Comparison of ENCODE assay signal across 8 cellular contexts in the genomic region with DNA sequence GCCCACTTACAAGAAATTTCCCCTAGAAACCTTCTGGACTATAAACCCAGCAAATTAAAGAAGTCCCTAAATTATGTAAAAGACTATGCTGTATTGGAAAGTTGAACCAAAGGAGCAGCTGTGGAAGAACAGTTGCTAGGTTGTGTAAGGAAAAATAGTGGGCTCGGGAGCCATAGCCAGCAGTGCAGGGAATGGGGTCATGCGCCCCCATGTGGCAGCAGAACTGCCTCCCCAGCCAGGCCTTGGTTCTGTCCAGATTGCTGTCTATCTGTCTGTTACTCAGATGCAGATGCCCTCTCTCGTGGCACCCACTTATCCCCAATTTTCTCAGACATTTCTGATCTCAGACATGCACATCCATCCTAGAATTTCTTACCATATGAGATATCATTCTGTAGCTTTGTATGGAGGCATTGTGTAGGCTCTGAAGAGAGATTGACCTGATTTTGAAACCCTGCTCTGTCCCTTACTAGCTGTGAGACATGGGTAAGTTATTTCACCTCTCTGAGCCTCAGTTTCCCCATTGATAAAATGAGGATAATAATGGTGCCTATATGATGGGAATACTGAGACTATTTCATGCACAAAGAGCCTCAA.
A peak's percentile ranks its signal among the peaks of the same experiment; 100 is the strongest.
DNase-seq lines count a peak whose midpoint lies in the region; ATAC-seq and TF ChIP-seq lines count a peak whose summit lies in the region.

No MANE protein-coding gene starts in this region.

- no peaks in the 10 kb centered on the region for H3K27me3 Mint-ChIP-seq in Caco-2 (ENCODE audit: insufficient read depth, unreplicated experiment)

- H3K27ac ChIP-seq in SJSA1 = no peak overlapping the region
- H3K27ac ChIP-seq in neural cell (ENCODE audit: low read length) = no peak overlapping the region

- H3K9ac ChIP-seq in neural cell (ENCODE audit: low read length) = no peak overlapping the region

- no peaks in the 10 kb centered on the region for H3K9me2 ChIP-seq in neural cell (ENCODE audit: insufficient read depth, low read length)

- no peak overlapping the region for H3K4me2 ChIP-seq in neural cell (ENCODE audit: low read length)

- H4K20me1 ChIP-seq in neural cell (ENCODE audit: insufficient read depth) = no peaks in the 10 kb centered on the region

- TF ChIP-seq CTCF in Caco-2 (IDR thresholded peaks at IDR 0.05; ENCODE audit: insufficient read depth in 1 of 2, low read depth in 1 of 2, low read length in 1 of 2, severe bottlenecking in 1 of 2, unreplicated experiment in 1 of 2) (peak; percentile 42 to 69), neural cell (IDR thresholded peaks at IDR 0.05; ENCODE audit: poor library complexity, severe bottlenecking) (peak; percentile 55)

- H3K27me3 ChIP-seq in Caco-2 (replicated peaks; ENCODE audit: control insufficient read depth, insufficient read depth, low read length) (no peaks in the 10 kb centered on the region), SJSA1 (replicated peaks) (no peaks in the 10 kb centered on the region), neural cell (ENCODE audit: insufficient read depth, low read depth, low read length) (no peaks in the 10 kb centered on the region)

- CTCF ChIA-PET in Caco-2 (lab: Charles Lee) = no interaction called here

- no peaks in the 10 kb centered on the region for H3K9me3 ChIP-seq in Caco-2
- H3K9me3 ChIP-seq in SJSA1 (replicated peaks) = no peaks in the 10 kb centered on the region
- H3K9me3 ChIP-seq in neural cell (ENCODE audit: low read length) = no peaks in the 10 kb centered on the region

- H3K79me2 ChIP-seq in neural cell (replicated peaks; ENCODE audit: insufficient read depth, low read length) = no peaks in the 10 kb centered on the region

- BruUV-seq in Caco-2 (replicated peaks; lab: Mats Ljungman, UMichigan) = no TSS peak

- H3K36me3 ChIP-seq in Caco-2 (ENCODE audit: control insufficient read depth, insufficient read depth, low read length) (no peaks in the 10 kb centered on the region), SJSA1 (no peaks in the 10 kb centered on the region), neural cell (ENCODE audit: insufficient read depth, low read length) (no peaks in the 10 kb centered on the region)

- H3K4me3 Mint-ChIP-seq in Caco-2 (ENCODE audit: unreplicated experiment) = no peak overlapping the region

- H3K27ac Mint-ChIP-seq in Caco-2 (ENCODE audit: unreplicated experiment) = no peak overlapping the region

- no peak for TF ChIP-seq EP300 in neural cell (conservative IDR thresholded peaks at IDR 0.05; ENCODE audit: poor library complexity, severe bottlenecking)

- POLR2A ChIA-PET in Caco-2 (lab: Charles Lee) = no interaction called here

- H3K9me3 Mint-ChIP-seq in Caco-2 (ENCODE audit: unreplicated experiment) = no peaks in the 10 kb centered on the region

- H2AFZ ChIP-seq in neural cell (ENCODE audit: low read depth, low read length) = no peak overlapping the region

- H3K4me3 ChIP-seq in Caco-2 (ENCODE audit: low read depth, low read length) (no peak overlapping the region), SJSA1 (no peak overlapping the region), neural cell (ENCODE audit: low read length) (no peak overlapping the region)

- H3K36me3 Mint-ChIP-seq in Caco-2 (ENCODE audit: insufficient read depth, unreplicated experiment) = no peaks in the 10 kb centered on the region

- no peaks in the 10 kb centered on the region for H3K4me1 Mint-ChIP-seq in Caco-2 (ENCODE audit: low read depth, unreplicated experiment)

- no peaks in the 10 kb centered on the region for H3K4me1 ChIP-seq in Caco-2
- peaks cover 40% of the 10 kb centered on the region for H3K4me1 ChIP-seq in SJSA1 (replicated peaks)

- DNase-seq in Caco-2 = peak; percentile 34 to 44
- peak; percentile 61 to 72 for DNase-seq in SJSA1 (ENCODE audit: low read depth in 1 of 2, low spot score in 2 of 2)
- DNase-seq in fibroblast of gingiva (ENCODE audit: low read depth) = peak; percentile 65
- no peak for DNase-seq in activated effector memory CD4-positive, alpha-beta T cell treated with Interleukin-2 at 50 U/mL for 16 hours

- ATAC-seq in GM18907 (IDR thresholded peaks at IDR 0.05; ENCODE audit: unreplicated experiment) (peak; percentile 82), HG03469 (IDR thresholded peaks at IDR 0.05; ENCODE audit: unreplicated experiment) (peak; percentile 52)
- ATAC-seq in activated CD4-positive, CD25-positive, alpha-beta regulatory T cell treated with anti-CD3 and anti-CD28 coated beads, Interleukin-2, amount 50 U/mL, for 24 hours = no peak

- intact Hi-C loops in Caco-2 (cut with micrococcal nuclease; ENCODE audit: unreplicated experiment) = loop anchor here (5.0 kb wide), 2 partner anchors 160 to 955 kb away; no protein-coding TSS in a partner anchor

- peak; percentile 63 for TF ChIP-seq RAD21 in neural cell (conservative IDR thresholded peaks at IDR 0.05)

- H3F3A ChIP-seq in neural cell (ENCODE audit: insufficient read depth, low read length, poor library complexity, severe bottlenecking) = no peaks in the 10 kb centered on the region

TF ChIP-seq in neural cell, 6 proteins besides CTCF, POLR2A, EP300 and RAD21:
- no peak for TF ChIP-seq EZH2 (IDR thresholded peaks at IDR 0.05; ENCODE audit: borderline replicate concordance, insufficient read depth, low read length, poor library complexity, severe bottlenecking)
- TF ChIP-seq MXI1 (conservative IDR thresholded peaks at IDR 0.05; ENCODE audit: poor library complexity, severe bottlenecking) = no peak
- no peak for TF ChIP-seq POLR2AphosphoS5 (IDR thresholded peaks at IDR 0.05)
- TF ChIP-seq REST (IDR thresholded peaks at IDR 0.05; ENCODE audit: borderline replicate concordance) = no peak
- peak; percentile 64 for TF ChIP-seq SMC3 (conservative IDR thresholded peaks at IDR 0.05; ENCODE audit: poor library complexity)
- TF ChIP-seq TAF1 (IDR thresholded peaks at IDR 0.05; ENCODE audit: low read depth) = no peak

Comparison
In these comparisons a context has a peak if more than half of its experiments do, and no peak if none do; other contexts are left out.
1. ATAC-seq: peak in GM18907 (single experiment) and HG03469 (single experiment); none in activated CD4-positive, CD25-positive, alpha-beta regulatory T cell treated with anti-CD3 and anti-CD28 coated beads, Interleukin-2, amount 50 U/mL, for 24 hours (0 of 2).